24 cellular contexts compared by ENCODE assay signal in the genomic region with DNA sequence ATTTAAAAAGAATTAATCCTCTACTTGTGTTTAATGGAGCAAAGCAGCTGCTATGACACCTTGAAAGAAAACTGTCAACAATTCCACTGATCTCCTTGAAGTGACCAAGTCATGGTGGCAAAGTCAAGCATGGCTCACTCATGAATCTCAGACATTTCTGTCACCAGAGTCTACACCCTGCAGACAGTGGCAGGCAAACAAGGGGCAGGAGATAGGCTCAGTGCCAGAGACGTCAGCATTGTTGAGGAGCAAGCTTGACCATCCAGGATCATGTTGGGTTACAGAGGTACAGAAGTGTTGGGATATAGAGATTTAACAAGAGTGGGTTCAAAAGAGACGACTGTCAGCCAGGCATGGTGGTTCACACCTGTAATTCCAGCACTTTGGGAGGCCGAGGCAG.
"Had no signal": no experiment of that assay in that cellular context is flagged by ENCODE, and none has a peak within 500 bp of the region (broad histone marks: within the 10 kb centered on the region; RNA-seq: fewer than 3 reads in every experiment).

No MANE protein-coding gene starts in this region.

- H3K27ac Mint-ChIP-seq: effector memory CD8-positive, alpha-beta T cell; memory B cell; natural killer cell; stimulated activated naive B cell treated with anti-CD40 and anti-IgM and Interleukin-4, amounts not matched to agents 10 μg/mL and 1 μg/mL and 100 μg/mL, for 72 hours; stimulated activated naive CD8-positive, alpha-beta T cell treated with anti-CD3 and anti-CD28 coated beads, Interleukin-15, Interleukin-2, amounts not matched to agents 100 ng/mL and 50 ng/mL, for 24 hours had no signal

- H3K4me1 Mint-ChIP-seq: memory B cell; natural killer cell; stimulated activated naive B cell treated with anti-CD40 and anti-IgM and Interleukin-4, amounts not matched to agents 10 μg/mL and 1 μg/mL and 100 μg/mL, for 72 hours had no signal

- H3K36me3 Mint-ChIP-seq: memory B cell; natural killer cell; stimulated activated naive B cell treated with anti-CD40 and anti-IgM and Interleukin-4, amounts not matched to agents 10 μg/mL and 1 μg/mL and 100 μg/mL, for 72 hours had no signal

- ATAC-seq: effector memory CD8-positive, alpha-beta T cell; gastrocnemius medialis; lower lobe of right lung; natural killer cell; right lobe of liver; stimulated activated naive B cell treated with anti-CD40 and anti-IgM and Interleukin-4, amounts not matched to agents 10 μg/mL and 1 μg/mL and 100 μg/mL, for 72 hours; upper lobe of right lung had no signal

- DNase-seq: cerebellar nuclear complex; cortex of kidney; effector memory CD8-positive, alpha-beta T cell; gastrocnemius medialis; head of caudate nucleus; left ventricle myocardium inferior; lower lobe of right lung; natural killer cell; occipital lobe; ovary; posterior cingulate gyrus; psoas muscle; retina; right lobe of liver; small intestine; stimulated activated CD4-positive, alpha-beta T cell treated with anti-CD3 and anti-CD28 coated beads, Interleukin-15, amount 100 ng/mL, for 24 hours; stimulated activated CD4-positive, alpha-beta T cell treated with anti-CD3 and anti-CD28 coated beads, Interleukin-2, amount 100 ng/mL, for 48 hours; stimulated activated naive B cell treated with anti-CD40 and anti-IgM and Interleukin-4, amounts not matched to agents 10 μg/mL and 1 μg/mL and 100 μg/mL, for 72 hours; transverse colon; upper lobe of right lung; uterus had no signal

- H3K27ac ChIP-seq: left ventricle myocardium inferior, lower lobe of right lung, ovary, psoas muscle, right lobe of liver, thoracic aorta, transverse colon, upper lobe of right lung, uterus had no signal

- H3K27me3 ChIP-seq: gastrocnemius medialis, ovary, right lobe of liver, transverse colon, upper lobe of right lung, uterus had no signal

- H3K4me1 ChIP-seq: right lobe of liver, upper lobe of right lung, uterus had no signal

- H3K4me3 Mint-ChIP-seq: effector memory CD8-positive, alpha-beta T cell; memory B cell; natural killer cell; stimulated activated naive B cell treated with anti-CD40 and anti-IgM and Interleukin-4, amounts not matched to agents 10 μg/mL and 1 μg/mL and 100 μg/mL, for 72 hours; stimulated activated naive CD8-positive, alpha-beta T cell treated with anti-CD3 and anti-CD28 coated beads, Interleukin-15, Interleukin-2, amounts not matched to agents 100 ng/mL and 50 ng/mL, for 24 hours had no signal

- H3K9me3 Mint-ChIP-seq: effector memory CD8-positive, alpha-beta T cell; memory B cell; natural killer cell; stimulated activated naive B cell treated with anti-CD40 and anti-IgM and Interleukin-4, amounts not matched to agents 10 μg/mL and 1 μg/mL and 100 μg/mL, for 72 hours; stimulated activated naive CD8-positive, alpha-beta T cell treated with anti-CD3 and anti-CD28 coated beads, Interleukin-15, Interleukin-2, amounts not matched to agents 100 ng/mL and 50 ng/mL, for 24 hours had no signal

- H3K36me3 ChIP-seq: gastrocnemius medialis, left ventricle myocardium inferior, lower lobe of right lung, ovary, right lobe of liver, thoracic aorta, transverse colon, upper lobe of right lung, uterus had no signal

- H3K4me3 ChIP-seq: gastrocnemius medialis, left ventricle myocardium inferior, lower lobe of right lung, ovary, psoas muscle, right lobe of liver, thoracic aorta, transverse colon, upper lobe of right lung, uterus had no signal

- H3K9me3 ChIP-seq: gastrocnemius medialis, lower lobe of right lung, ovary, psoas muscle, right lobe of liver, thoracic aorta, transverse colon, upper lobe of right lung, uterus had no signal
